Comparison of ENCODE assay signal across 25 cellular contexts in the genomic region with DNA sequence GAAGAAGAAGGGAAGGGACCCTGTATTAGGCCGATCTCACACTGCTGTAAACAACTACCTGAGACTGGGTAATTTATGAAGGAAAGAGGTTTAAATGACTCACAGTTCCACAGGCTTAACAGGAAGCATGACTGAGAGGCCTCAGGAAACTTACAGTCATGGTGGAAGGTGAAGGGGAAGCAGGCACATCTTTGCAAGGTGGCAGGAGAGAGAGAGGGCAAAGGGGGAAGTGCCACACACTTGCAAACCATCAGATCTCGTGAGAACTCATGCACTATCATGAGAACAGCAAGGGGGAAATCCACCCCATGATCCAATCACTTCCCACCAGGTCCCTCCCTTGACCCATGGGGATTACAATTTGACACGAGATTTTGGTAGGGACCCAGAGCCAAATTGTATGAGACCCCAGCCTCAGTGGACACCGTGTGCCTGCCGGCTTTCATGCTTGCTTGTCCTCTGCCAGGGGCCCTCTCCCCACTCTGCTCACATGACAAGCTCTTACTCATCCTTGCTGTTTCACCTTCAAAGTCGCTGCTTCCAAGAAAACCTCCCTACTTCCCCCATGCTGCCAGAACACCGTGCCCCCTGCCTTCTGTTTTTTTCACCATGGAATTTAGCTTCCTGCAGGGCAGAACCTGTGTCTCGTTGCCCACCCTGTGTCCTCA. TPM values are rescaled to one million over a fixed set of nuclear protein-coding genes. Genes with fewer than 3 reads are reported as not detected.
DNase-seq lines count a peak whose midpoint lies in the region; ATAC-seq and TF ChIP-seq lines count a peak whose summit lies in the region.
"Had no signal": no experiment of that assay in that cellular context is flagged by ENCODE, and none has a peak within 500 bp of the region (broad histone marks: within the 10 kb centered on the region; RNA-seq: fewer than 3 reads in every experiment).

No MANE protein-coding gene starts in this region.

- BruUV-seq in HCT116 (replicated peaks; lab: Mats Ljungman, UMichigan) (no TSS peak), Panc1 (replicated peaks; lab: Mats Ljungman, UMichigan) (no TSS peak)

- ATAC-seq in HCT116 (no peak), Panc1 (no peak), HG03565 (IDR thresholded peaks at IDR 0.05; ENCODE audit: unreplicated experiment) (no peak), gastroesophageal sphincter (no peak)
- ATAC-seq: activated T-cell treated with anti-CD3 and anti-CD28 coated beads, Interleukin-2, amount 50 U/mL, for 4 hours had no signal

- H3K9ac ChIP-seq in HCT116 (ENCODE audit: low read length) = no peak overlapping the region

- WGBS in gastroesophageal sphincter (ENCODE audit: low coverage in 1 of 2), 2 donors = 62 to 63% methylated on average over 7 to 8 of the region's 8 CpGs

- TF ChIP-seq POLR2A in HCT116 (IDR thresholded peaks at IDR 0.05; ENCODE audit: borderline replicate concordance, extremely low read depth, insufficient read depth, insufficient read length) (no peak), gastroesophageal sphincter (IDR thresholded peaks at IDR 0.05) (no peak)

- H3K4me2 ChIP-seq in HCT116 (ENCODE audit: low read length) = peak overlapping the region; percentile 7; the same call in 1 of the 2 replicates

- no peaks in the 10 kb centered on the region for H3K9me3 ChIP-seq in HCT116 (ENCODE audit: control insufficient read depth in 1 of 2, insufficient read depth in 1 of 2, low read depth in 1 of 2, low read length in 2 of 2)
- H3K9me3 ChIP-seq in Panc1 (ENCODE audit: control insufficient read depth, insufficient read depth, low read depth, low read length) = no peaks in the 10 kb centered on the region
- no peaks in the 10 kb centered on the region for H3K9me3 ChIP-seq in gastroesophageal sphincter
- H3K9me3 ChIP-seq: lower lobe of right lung, psoas muscle, testis had no signal

- CTCF ChIA-PET in HCT116 (lab: Charles Lee) = no interaction called here
- CTCF ChIA-PET in Panc1 (lab: Charles Lee) = no interaction called here

- intact Hi-C loops in HCT116 (cut with micrococcal nuclease) = no loop called here
- intact Hi-C loops in Panc1 (cut with micrococcal nuclease; ENCODE audit: unreplicated experiment) = no loop called here

- H3K4me1 ChIP-seq in HCT116 (ENCODE audit: control insufficient read depth in 1 of 2, insufficient read depth in 2 of 2, low read length in 2 of 2) (peaks cover 0 to 23% of the 10 kb centered on the region in 2 experiments; a peak in 2 of 4 replicates), Panc1 (ENCODE audit: control insufficient read depth, insufficient read depth, low read length) (peaks cover 13% of the 10 kb centered on the region; the same call in 1 of the 2 replicates), gastroesophageal sphincter (no peaks in the 10 kb centered on the region)
- H3K4me1 ChIP-seq: lower lobe of right lung, psoas muscle, testis had no signal

- H3K27me3 ChIP-seq in HCT116 (ENCODE audit: insufficient read depth, low read length) = no peaks in the 10 kb centered on the region
- no peaks in the 10 kb centered on the region for H3K27me3 ChIP-seq in Panc1 (ENCODE audit: control insufficient read depth, insufficient read depth, low read length)
- H3K27me3 ChIP-seq in gastroesophageal sphincter = no peaks in the 10 kb centered on the region
- H3K27me3 ChIP-seq: testis had no signal

- TF ChIP-seq EP300 in gastroesophageal sphincter (IDR thresholded peaks at IDR 0.05) = no peak

- H3K36me3 ChIP-seq in HCT116 (ENCODE audit: control insufficient read depth in 1 of 2, insufficient read depth in 2 of 2, low read length in 2 of 2) (no peaks in the 10 kb centered on the region), Panc1 (ENCODE audit: control insufficient read depth, insufficient read depth, low read length) (no peaks in the 10 kb centered on the region), gastroesophageal sphincter (no peaks in the 10 kb centered on the region)
- H3K36me3 ChIP-seq: lower lobe of right lung had no signal

- H3K79me2 ChIP-seq in HCT116 (ENCODE audit: insufficient read depth, low read length) = no peaks in the 10 kb centered on the region

- no peak for TF ChIP-seq RAD21 in HCT116 (IDR thresholded peaks at IDR 0.05; ENCODE audit: low read depth)

- H4K20me1 ChIP-seq in HCT116 (ENCODE audit: insufficient read depth) = no peaks in the 10 kb centered on the region

- no peak for TF ChIP-seq CTCF in C4-2B (conservative IDR thresholded peaks at IDR 0.05)
- TF ChIP-seq CTCF in HCT116 (IDR thresholded peaks at IDR 0.05 in 2 of 3, conservative IDR thresholded peaks at IDR 0.05 in 1 of 3; ENCODE audit: borderline replicate concordance in 1 of 3, insufficient read depth in 1 of 3, low read depth in 2 of 3, low read length in 2 of 3) = no peak
- no peak for TF ChIP-seq CTCF in Panc1 (IDR thresholded peaks at IDR 0.05)
- no peak for TF ChIP-seq CTCF in gastroesophageal sphincter (IDR thresholded peaks at IDR 0.05)

- H3K9me2 ChIP-seq in HCT116 (ENCODE audit: insufficient read depth) = no peaks in the 10 kb centered on the region

- in situ Hi-C loops in Panc1 (cut with HindIII; ENCODE audit: low pct_unique_long_range_greater_than_20kb, low sequenced_read_pairs) = no loop called here

- POLR2A ChIA-PET in HCT116 (lab: Charles Lee) (no interaction called here), Panc1 (lab: Charles Lee) (no interaction called here)

- RAD21 ChIA-PET in HCT116 (lab: Charles Lee; ENCODE audit: low non-redundant PET in 1 of 2, low total read pairs in 2 of 2, uncharacterized antibody in 2 of 2, unreplicated experiment in 2 of 2) = no interaction called here

- H3K4me3 ChIP-seq in HCT116 (replicated peaks in 1 of 2; ENCODE audit: low read depth in 1 of 2, low read length in 2 of 2) (no peak overlapping the region), Panc1 (ENCODE audit: low read depth in 2 of 2, low read length in 2 of 2) (no peak overlapping the region), gastroesophageal sphincter (no peak overlapping the region)
- H3K4me3 ChIP-seq: lower lobe of right lung, psoas muscle, skin epidermis, testis had no signal

- H3K27ac ChIP-seq in C4-2B = peak overlapping the region; percentile 77
- no peak overlapping the region for H3K27ac ChIP-seq in HCT116 (ENCODE audit: low read depth, low read length)
- H3K27ac ChIP-seq in Panc1 (ENCODE audit: low read length) = peak overlapping the region; percentile 37; the same call in 1 of the 2 replicates
- no peak overlapping the region for H3K27ac ChIP-seq in gastroesophageal sphincter
- H3K27ac ChIP-seq: lower lobe of right lung, psoas muscle, testis had no signal

- H2AFZ ChIP-seq in HCT116 (ENCODE audit: low read depth, low read length, poor library complexity, severe bottlenecking) = no peak overlapping the region

- DNase-seq in HCT116 (ENCODE audit: low read depth, low spot score) = no peak
- DNase-seq in Panc1 (ENCODE audit: low read depth, low spot score) = no peak
- DNase-seq in iris pigment epithelial cell (ENCODE audit: low read depth) = peak; percentile 37
- DNase-seq in DMS79 treated with DMSO at 0.1 percent for 48 hours (lab: John Stamatoyannopoulos, UW) = no peak
- DNase-seq in H4 (ENCODE audit: low spot score) = no peak
- DNase-seq: activated CD4-positive, CD25-positive, alpha-beta regulatory T cell; activated naive CD8-positive, alpha-beta T cell treated with anti-CD3 and anti-CD28 coated beads, Interleukin-2, amount 10 ng/mL, durations not matched to agents 7 days and 5 days; activated T-cell treated with anti-CD3 and anti-CD28 coated beads, Interleukin-2, amount 50 U/mL, for 4 hours; CD8-positive, alpha-beta memory T cell; DMS53; effector CD8-positive, alpha-beta T cell; foreskin melanocyte; hippocampal formation; lower lobe of right lung; NCI-H2171; NCI-H526; stimulated activated CD4-positive, alpha-beta T cell treated with anti-CD3 and anti-CD28 coated beads, Interleukin-2, amount 100 ng/mL, for 24 hours; stimulated activated naive B cell treated with anti-CD40 and anti-IgM and Interleukin-4, amounts not matched to agents 10 μg/mL and 1 μg/mL and 100 μg/mL, for 72 hours; T-helper 9 cell; testis had no signal

TF ChIP-seq in HCT116, 20 proteins besides CTCF, POLR2A, EP300 and RAD21 (continues in another document):
- TF ChIP-seq SP1 (IDR thresholded peaks at IDR 0.05; ENCODE audit: low read depth) = no peak
- TF ChIP-seq POLR2AphosphoS5 (IDR thresholded peaks at IDR 0.05; ENCODE audit: low read depth, low read length) = no peak
- no peak for TF ChIP-seq ZNF274 (IDR thresholded peaks at IDR 0.05; ENCODE audit: low read depth, low read length)
- TF ChIP-seq SRF (IDR thresholded peaks at IDR 0.05; ENCODE audit: low read depth) = no peak
- TF ChIP-seq, protein P1, sequence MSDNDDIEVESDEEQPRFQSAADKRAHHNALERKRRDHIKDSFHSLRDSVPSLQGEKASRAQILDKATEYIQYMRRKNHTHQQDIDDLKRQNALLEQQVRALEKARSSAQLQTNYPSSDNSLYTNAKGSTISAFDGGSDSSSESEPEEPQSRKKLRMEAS (IDR thresholded peaks at IDR 0.05) = no peak
- no peak for TF ChIP-seq CEBPB (IDR thresholded peaks at IDR 0.05; ENCODE audit: low read depth)
- no peak for TF ChIP-seq EZH2phosphoT487 (IDR thresholded peaks at IDR 0.05; ENCODE audit: borderline replicate concordance)
- TF ChIP-seq CBX3 (IDR thresholded peaks at IDR 0.05; ENCODE audit: low read depth) = no peak
- no peak for TF ChIP-seq TCF7L2 (IDR thresholded peaks at IDR 0.05; ENCODE audit: borderline replicate concordance, extremely low read depth, insufficient read depth, insufficient read length)

RNA-seq across cellular contexts. Expression of a gene that starts 23.3 kb away (rescaled TPM):
- total RNA-seq in HCT116 (2021; ENCODE audit: unreplicated experiment) (48.6 TPM), Panc1 (2021; ENCODE audit: unreplicated experiment) (101 TPM), gastroesophageal sphincter (10 to 100 TPM; 54.3 to 68.8 (median 61.5) TPM)
- 29.5 and 30.1 TPM in 2 replicates for polyA plus RNA-seq in HCT116 (2012)
- 80.7 TPM for polyA plus RNA-seq in Panc1 (2012; ENCODE audit: insufficient read length)
- 14.8 and 17.6 TPM in 2 replicates for total RNA-seq in H4 (2014; rRNA removed; shearing (Covaris generic))

RNA-seq across cellular contexts. Expression of a gene that starts 44.1 kb away (rescaled TPM):
- total RNA-seq in HCT116 (2021; ENCODE audit: unreplicated experiment) (26.7 TPM), Panc1 (2021; ENCODE audit: unreplicated experiment) (47.3 TPM), gastroesophageal sphincter (10 to 100 TPM; 17.0 to 26.6 (median 21.9) TPM)
- polyA plus RNA-seq in HCT116 (2012) = 21.2 and 26.4 TPM in 2 replicates
- 50.4 TPM for polyA plus RNA-seq in Panc1 (2012; ENCODE audit: insufficient read length)
- total RNA-seq in H4 (2014; rRNA removed; shearing (Covaris generic)) = 23.2 and 35.2 TPM in 2 replicates

Comparison
In these comparisons a context has a peak if more than half of its experiments do, and no peak if none do; other contexts are left out.
1. H3K27ac ChIP-seq: peak in C4-2B (single experiment) and Panc1 (single experiment); none in HCT116 (single experiment) and gastroesophageal sphincter (0 of 4).